In the genomic region with DNA sequence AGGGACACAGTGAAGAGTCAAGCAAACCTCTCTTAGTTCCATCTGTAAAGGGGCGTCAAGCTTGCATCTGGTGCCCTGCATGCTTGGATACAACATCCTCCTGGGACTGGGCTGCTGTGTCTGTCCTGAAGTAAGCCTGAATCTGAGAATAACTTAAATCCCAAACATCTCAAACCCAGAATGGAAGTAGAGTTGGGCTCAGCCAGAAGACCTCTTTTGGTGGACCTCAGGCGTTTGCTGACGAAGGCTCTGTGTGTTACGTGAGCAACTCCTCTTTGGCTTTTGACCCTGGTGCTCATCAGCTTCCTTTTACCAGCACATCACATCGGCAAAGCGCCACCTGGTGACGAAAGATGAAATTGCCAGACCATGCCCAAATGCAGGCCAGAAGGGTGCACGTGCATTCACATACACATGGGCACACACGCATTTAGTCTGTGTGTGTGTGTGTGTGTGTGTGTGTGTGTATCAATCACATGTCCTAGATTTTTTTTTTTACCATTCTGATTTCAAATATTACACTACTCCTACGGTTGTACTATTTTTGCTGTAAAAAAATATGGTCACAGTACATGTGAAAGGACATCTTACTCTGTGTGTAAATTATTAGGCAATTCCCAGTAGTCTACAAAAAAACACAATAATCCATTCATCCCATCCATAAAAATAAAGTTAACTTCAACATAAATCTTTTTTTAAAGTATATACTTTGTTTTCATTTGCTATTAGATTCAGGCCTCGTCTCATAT, we compare ENCODE assay signal across 8 cellular contexts. TPM values are rescaled to one million over a fixed set of nuclear protein-coding genes. Genes with fewer than 3 reads are reported as not detected.
DNase-seq lines count a peak whose midpoint lies in the region; ATAC-seq and TF ChIP-seq lines count a peak whose summit lies in the region.

No MANE protein-coding gene starts in this region.

- H3K4me2 ChIP-seq in BLaER1 treated with 17β-estradiol and CSF1 and Interleukin-3, amounts not matched to agents 10 nM and 100 nM = peak overlapping the region in 8 of 11 experiments; percentile 22 to 57 (median 42); a peak in 7 of 22 replicates
- H3K4me2 ChIP-seq in osteoblast (ENCODE audit: insufficient read depth, low read length) = peak overlapping the region; percentile 65

- H3K9ac ChIP-seq in BLaER1 treated with 17β-estradiol and CSF1 and Interleukin-3, amounts not matched to agents 10 nM and 100 nM = no peak overlapping the region

- peaks cover 13 to 27% (median 18%) of the 10 kb centered on the region in 10 experiments for H3K4me1 ChIP-seq in BLaER1 treated with 17β-estradiol and CSF1 and Interleukin-3, amounts not matched to agents 10 nM and 100 nM
- H3K4me1 ChIP-seq in SJCRH30 (no peaks in the 10 kb centered on the region), osteoblast (ENCODE audit: insufficient read depth, low read length) (peaks cover 3% of the 10 kb centered on the region), thoracic aorta (ENCODE audit: control insufficient read depth in 1 of 2, low read depth in 2 of 2) (peaks cover 0 to 4% of the 10 kb centered on the region in 2 donors)

- H3K9me3 ChIP-seq in BLaER1 treated with 17β-estradiol and CSF1 and Interleukin-3, amounts not matched to agents 10 nM and 100 nM (replicated peaks in 1 of 11) = peaks cover 0 to 11% (median 5%) of the 10 kb centered on the region in 11 experiments; a peak in 13 of 22 replicates
- H3K9me3 ChIP-seq in SJCRH30 (replicated peaks) (no peaks in the 10 kb centered on the region), osteoblast (ENCODE audit: low read depth, low read length) (no peaks in the 10 kb centered on the region), thoracic aorta (no peaks in the 10 kb centered on the region)

- TF ChIP-seq CTCF in osteoblast (IDR thresholded peaks at IDR 0.05; ENCODE audit: extremely low read depth, low read depth, low read length) (peak; percentile 95), thoracic aorta (IDR thresholded peaks at IDR 0.05) (peak; percentile 84)

- H3K4me3 ChIP-seq in BLaER1 treated with 17β-estradiol and CSF1 and Interleukin-3, amounts not matched to agents 10 nM and 100 nM = no peak overlapping the region
- no peak overlapping the region for H3K4me3 ChIP-seq in SJCRH30
- no peak overlapping the region for H3K4me3 ChIP-seq in osteoblast (ENCODE audit: insufficient read depth, low read length)
- H3K4me3 ChIP-seq in thoracic aorta = no peak overlapping the region

- DNase-seq in NCI-H1092 treated with DMSO at 0.1 percent for 48 hours (lab: John Stamatoyannopoulos, UW) = peak; percentile 76
- DNase-seq in SJCRH30 = peak; percentile 88 to 97
- DNase-seq in activated effector memory CD4-positive, alpha-beta T cell treated with Interleukin-2 at 50 U/mL for 16 hours = peak; percentile 89
- peak; percentile 92 for DNase-seq in foreskin melanocyte
- peak; percentile 96 for DNase-seq in osteoblast (ENCODE audit: insufficient read length, low spot score, missing footprints)
- DNase-seq in thoracic aorta (ENCODE audit: low spot score) = peak; percentile 77

- peak overlapping the region; percentile 81 for H2AFZ ChIP-seq in osteoblast (ENCODE audit: low read length)

- no peaks in the 10 kb centered on the region for H3K79me2 ChIP-seq in osteoblast (ENCODE audit: insufficient read depth, low read length)

- no peak overlapping the region for H3K27ac ChIP-seq in BLaER1 treated with 17β-estradiol and CSF1 and Interleukin-3, amounts not matched to agents 10 nM and 100 nM
- H3K27ac ChIP-seq in SJCRH30 (no peak overlapping the region), osteoblast (ENCODE audit: low read depth, low read length) (no peak overlapping the region), thoracic aorta (no peak overlapping the region)

- ATAC-seq in GM21529 (IDR thresholded peaks at IDR 0.05; ENCODE audit: unreplicated experiment) (peak; percentile 56), thoracic aorta (ENCODE audit: insufficient number of reproducible peaks, low FRiP score, low read depth) (peak; percentile 81)

- H3K36me3 ChIP-seq in BLaER1 treated with 17β-estradiol and CSF1 and Interleukin-3, amounts not matched to agents 10 nM and 100 nM = no peaks in the 10 kb centered on the region
- H3K36me3 ChIP-seq in SJCRH30 (no peaks in the 10 kb centered on the region), osteoblast (ENCODE audit: insufficient read depth, low read length) (no peaks in the 10 kb centered on the region), thoracic aorta (no peaks in the 10 kb centered on the region)

- no peaks in the 10 kb centered on the region for H3K27me3 ChIP-seq in BLaER1 treated with 17β-estradiol and CSF1 and Interleukin-3, amounts not matched to agents 10 nM and 100 nM
- H3K27me3 ChIP-seq in SJCRH30 = no peaks in the 10 kb centered on the region
- no peaks in the 10 kb centered on the region for H3K27me3 ChIP-seq in osteoblast (ENCODE audit: insufficient read depth, low read length)
- H3K27me3 ChIP-seq in thoracic aorta (replicated peaks; ENCODE audit: insufficient read depth) = no peaks in the 10 kb centered on the region

- no peaks in the 10 kb centered on the region for H4K20me1 ChIP-seq in BLaER1 treated with 17β-estradiol and CSF1 and Interleukin-3, amounts not matched to agents 10 nM and 100 nM
- no peaks in the 10 kb centered on the region for H4K20me1 ChIP-seq in osteoblast (ENCODE audit: insufficient read depth, low read length)

RNA-seq across cellular contexts. Expression of gene FOXJ1, which starts 41.1 kb away (rescaled TPM):
- total RNA-seq in SJCRH30 (2014; rRNA removed; shearing (Covaris generic)) = 0.10 and 0.23 TPM in 2 replicates
- total RNA-seq in osteoblast (not detected in 2 replicates), thoracic aorta (not detected)

RNA-seq across cellular contexts. Expression of gene RNF157, which starts 58.1 kb away (rescaled TPM):
- 3.3 and 3.5 TPM in 2 replicates for total RNA-seq in SJCRH30 (2014; rRNA removed; shearing (Covaris generic))
- total RNA-seq in osteoblast = 0.29 and 0.36 TPM in 2 replicates
- 1 to 10 TPM in 1 of 2 donors, under 1 TPM in 1; 0.41 to 1.9 TPM for total RNA-seq in thoracic aorta
